Comparison of ENCODE assay signal across 18 cellular contexts in genomic region chr15:82900511-82900910, GRCh38.
"Had no signal": no experiment of that assay in that cellular context is flagged by ENCODE, and none has a peak within 500 bp of the region (broad histone marks: within the 10 kb centered on the region; RNA-seq: fewer than 3 reads in every experiment).

No MANE protein-coding gene starts in this region.

- H3K9me3 Mint-ChIP-seq: activated CD8-positive, alpha-beta T cell treated with anti-CD3 and anti-CD28 coated beads for 36 hours; central memory CD8-positive, alpha-beta T cell; naive thymus-derived CD8-positive, alpha-beta T cell; stimulated activated naive CD8-positive, alpha-beta T cell treated with anti-CD3 and anti-CD28 coated beads, Interleukin-15, amount 100 ng/mL, for 72 hours; T-cell had no signal

- DNase-seq: activated CD4-positive, alpha-beta T cell treated with anti-CD3 and anti-CD28 coated beads for 36 hours; activated CD8-positive, alpha-beta memory T cell treated with anti-CD3 and anti-CD28 coated beads, Interleukin-2, amount 50 U/mL, for 4 hours; activated CD8-positive, alpha-beta T cell treated with anti-CD3 and anti-CD28 coated beads for 36 hours; activated naive CD4-positive, alpha-beta T cell treated with Interleukin-2 at 50 U/mL for 16 hours; cortex of kidney; effector CD8-positive, alpha-beta T cell; naive thymus-derived CD8-positive, alpha-beta T cell; stimulated activated CD4-positive, alpha-beta T cell treated with anti-CD3 and anti-CD28 coated beads, Interleukin-15, amount 100 ng/mL, for 24 hours; stimulated activated CD4-positive, alpha-beta T cell treated with anti-CD3 and anti-CD28 coated beads, Interleukin-4, amount 100 ng/mL, for 4 hours; stimulated activated naive CD8-positive, alpha-beta T cell treated with anti-CD3 and anti-CD28 coated beads, Interleukin-15, amount 100 ng/mL, for 72 hours; T-cell; T1000; testis; WERI-Rb-1 had no signal

- H3K27me3 Mint-ChIP-seq: activated CD4-positive, alpha-beta T cell treated with anti-CD3 and anti-CD28 coated beads for 36 hours; activated CD8-positive, alpha-beta T cell treated with anti-CD3 and anti-CD28 coated beads for 36 hours; naive thymus-derived CD8-positive, alpha-beta T cell; progenitor cell of endocrine pancreas; stimulated activated naive CD8-positive, alpha-beta T cell treated with anti-CD3 and anti-CD28 coated beads, Interleukin-15, amount 100 ng/mL, for 72 hours had no signal

- H3K27ac Mint-ChIP-seq: activated CD4-positive, alpha-beta T cell treated with anti-CD3 and anti-CD28 coated beads for 36 hours; activated CD8-positive, alpha-beta T cell treated with anti-CD3 and anti-CD28 coated beads for 36 hours; progenitor cell of endocrine pancreas; T-cell had no signal

- H3K36me3 Mint-ChIP-seq: naive thymus-derived CD8-positive, alpha-beta T cell; T-cell had no signal

- H3K4me3 Mint-ChIP-seq: activated CD4-positive, alpha-beta T cell treated with anti-CD3 and anti-CD28 coated beads for 36 hours; activated CD8-positive, alpha-beta T cell treated with anti-CD3 and anti-CD28 coated beads for 36 hours; central memory CD8-positive, alpha-beta T cell; naive thymus-derived CD8-positive, alpha-beta T cell; stimulated activated naive CD8-positive, alpha-beta T cell treated with anti-CD3 and anti-CD28 coated beads, Interleukin-15, amount 100 ng/mL, for 72 hours; T-cell had no signal

- H3K4me1 Mint-ChIP-seq: activated CD4-positive, alpha-beta T cell treated with anti-CD3 and anti-CD28 coated beads for 36 hours; central memory CD8-positive, alpha-beta T cell; naive thymus-derived CD8-positive, alpha-beta T cell; T-cell had no signal

- ATAC-seq: activated CD4-positive, alpha-beta T cell treated with anti-CD3 and anti-CD28 coated beads for 36 hours; activated CD8-positive, alpha-beta T cell treated with anti-CD3 and anti-CD28 coated beads for 36 hours; gastroesophageal sphincter; naive thymus-derived CD8-positive, alpha-beta T cell; stimulated activated naive CD8-positive, alpha-beta T cell treated with anti-CD3 and anti-CD28 coated beads, Interleukin-15, amount 100 ng/mL, for 72 hours; T-cell had no signal

- FAIRE-seq: astrocyte had no signal
